Comparison of ENCODE assay signal across 9 cellular contexts in the genomic region with DNA sequence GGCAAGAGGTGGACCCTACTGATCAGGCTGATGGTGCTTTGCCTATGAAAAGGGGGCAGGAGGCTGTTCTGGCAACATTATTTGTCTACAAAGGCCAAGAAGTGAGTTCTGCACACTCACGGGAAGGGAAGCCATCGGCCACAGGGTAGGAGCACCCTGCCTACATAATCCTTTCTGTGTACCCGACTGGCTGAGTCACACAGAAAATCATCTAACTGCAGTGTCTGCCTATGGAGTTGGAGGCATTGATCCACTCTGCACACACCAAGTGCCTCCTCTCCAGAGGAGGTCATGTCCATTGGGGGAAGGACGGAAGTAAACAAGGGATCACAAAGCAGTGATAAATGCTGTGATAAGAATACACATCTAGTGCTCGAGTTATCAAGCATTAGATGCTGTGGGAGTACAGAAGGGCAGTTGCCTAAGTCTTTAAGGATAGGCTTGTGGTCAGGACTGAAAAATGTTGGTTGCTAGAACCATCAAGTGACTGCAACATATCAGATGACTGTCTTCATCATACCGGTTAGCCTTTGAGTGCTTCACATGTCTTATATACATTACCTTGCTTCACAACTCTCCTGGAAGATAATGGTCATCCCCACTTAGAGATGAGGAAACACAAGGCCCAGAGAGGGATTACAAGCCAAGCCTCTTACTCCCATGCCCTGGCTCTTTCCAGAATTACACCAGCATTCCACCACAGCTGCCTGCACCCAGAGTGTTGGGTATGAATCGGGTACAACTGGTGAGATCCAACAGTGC. TPM values are rescaled to one million over a fixed set of nuclear protein-coding genes. Genes with fewer than 3 reads are reported as not detected.
DNase-seq lines count a peak whose midpoint lies in the region; ATAC-seq and TF ChIP-seq lines count a peak whose summit lies in the region.
"Had no signal": no experiment of that assay in that cellular context is flagged by ENCODE, and none has a peak within 500 bp of the region (broad histone marks: within the 10 kb centered on the region; RNA-seq: fewer than 3 reads in every experiment).

No MANE protein-coding gene starts in this region.

- no peaks in the 10 kb centered on the region for H3K36me3 ChIP-seq in CD4-positive, CD25-positive, alpha-beta regulatory T cell (ENCODE audit: control insufficient read depth, insufficient read depth, low read length)
- no peaks in the 10 kb centered on the region for H3K36me3 ChIP-seq in KMS-11 (ENCODE audit: insufficient read depth)

- H3K27me3 Mint-ChIP-seq in CD4-positive, CD25-positive, alpha-beta regulatory T cell = peaks cover 53% of the 10 kb centered on the region
- H3K27me3 Mint-ChIP-seq in chondrocyte (ENCODE audit: low read depth) = no peaks in the 10 kb centered on the region
- peaks cover 45 to 86% (median 55%) of the 10 kb centered on the region in 5 donors for H3K27me3 Mint-ChIP-seq in naive thymus-derived CD8-positive, alpha-beta T cell

- no peaks in the 10 kb centered on the region for H3K36me3 Mint-ChIP-seq in CD4-positive, CD25-positive, alpha-beta regulatory T cell
- H3K36me3 Mint-ChIP-seq in chondrocyte (ENCODE audit: low read depth) = no peaks in the 10 kb centered on the region
- H3K36me3 Mint-ChIP-seq in naive thymus-derived CD8-positive, alpha-beta T cell = no peaks in the 10 kb centered on the region

- peaks cover 6 to 24% (median 12%) of the 10 kb centered on the region in 4 donors for H3K4me1 Mint-ChIP-seq in CD4-positive, CD25-positive, alpha-beta regulatory T cell
- H3K4me1 Mint-ChIP-seq in chondrocyte (ENCODE audit: low read depth) = peaks cover 13% of the 10 kb centered on the region
- peaks cover 8 to 21% (median 14%) of the 10 kb centered on the region in 4 donors for H3K4me1 Mint-ChIP-seq in naive thymus-derived CD8-positive, alpha-beta T cell

- peak overlapping the region; percentile 91 for H3K4me2 ChIP-seq in KMS-11

- TF ChIP-seq CTCF in KMS-11 (conservative IDR thresholded peaks at IDR 0.05; ENCODE audit: low read depth, low read length) (no peak), chondrocyte (IDR thresholded peaks at IDR 0.05) (no peak)

- POLR2A ChIA-PET in naive thymus-derived CD8-positive, alpha-beta T cell (lab: Charles Lee) = interaction anchor here (0.6 to 1.7 kb wide), 2 partner anchors 55 to 375 kb away, joined by 5 to 7 read pairs; a partner anchor contains a TSS

- peak overlapping the region; percentile 62 for H3K9ac ChIP-seq in KMS-11

- H3K9me3 Mint-ChIP-seq in CD4-positive, CD25-positive, alpha-beta regulatory T cell = no peaks in the 10 kb centered on the region
- H3K9me3 Mint-ChIP-seq in chondrocyte (ENCODE audit: low read depth) = no peaks in the 10 kb centered on the region
- no peaks in the 10 kb centered on the region for H3K9me3 Mint-ChIP-seq in naive thymus-derived CD8-positive, alpha-beta T cell

- intact Hi-C loops in posterior vena cava (cut with DNase I) = no loop called here

- peaks cover 31% of the 10 kb centered on the region for H3K79me2 ChIP-seq in KMS-11 (ENCODE audit: insufficient read depth, low read depth)

- peaks cover 20% of the 10 kb centered on the region for H3K27me3 ChIP-seq in CD4-positive, CD25-positive, alpha-beta regulatory T cell (ENCODE audit: control insufficient read depth, insufficient read depth, low read length)
- H3K27me3 ChIP-seq in KMS-11 (ENCODE audit: insufficient read depth, low read depth) = no peaks in the 10 kb centered on the region

- no peak overlapping the region for H3K27ac Mint-ChIP-seq in CD4-positive, CD25-positive, alpha-beta regulatory T cell
- H3K27ac Mint-ChIP-seq in chondrocyte (ENCODE audit: unreplicated experiment) = no peak overlapping the region
- H3K27ac Mint-ChIP-seq in naive thymus-derived CD8-positive, alpha-beta T cell = no peak overlapping the region

- no peak for DNase-seq in CD4-positive, CD25-positive, alpha-beta regulatory T cell
- DNase-seq in chondrocyte (ENCODE audit: low spot score) = no peak
- no peak for DNase-seq in naive thymus-derived CD8-positive, alpha-beta T cell
- no peak for DNase-seq in LoVo (ENCODE audit: low spot score)
- DNase-seq in posterior vena cava (ENCODE audit: low spot score) = no peak
- DNase-seq: erythroblast had no signal

- H3K4me1 ChIP-seq in CD4-positive, CD25-positive, alpha-beta regulatory T cell (ENCODE audit: control insufficient read depth, insufficient read depth, low read length, poor library complexity, severe bottlenecking) = peaks cover 25% of the 10 kb centered on the region
- peaks cover 77% of the 10 kb centered on the region for H3K4me1 ChIP-seq in KMS-11 (ENCODE audit: low read depth, poor library complexity, severe bottlenecking)

- H3K27ac ChIP-seq in CD4-positive, CD25-positive, alpha-beta regulatory T cell (ENCODE audit: insufficient read depth, low read length, poor library complexity, severe bottlenecking) = no peak overlapping the region
- H3K27ac ChIP-seq in KMS-11 = peak overlapping the region; percentile 83

- peak overlapping the region; percentile 48; the same call in 1 of the 2 replicates for H2AFZ ChIP-seq in KMS-11 (ENCODE audit: low read depth)

- H3K4me3 Mint-ChIP-seq in CD4-positive, CD25-positive, alpha-beta regulatory T cell = peak overlapping the region; percentile 75 to 89 (median 82)
- peak overlapping the region; percentile 88 for H3K4me3 Mint-ChIP-seq in chondrocyte (ENCODE audit: unreplicated experiment)
- H3K4me3 Mint-ChIP-seq in naive thymus-derived CD8-positive, alpha-beta T cell = peak overlapping the region in 9 of 10 donors; percentile 5 to 77 (median 66)

- H4K20me1 ChIP-seq in KMS-11 (ENCODE audit: insufficient read depth) = no peaks in the 10 kb centered on the region

- ATAC-seq in CD4-positive, CD25-positive, alpha-beta regulatory T cell (ENCODE audit: low read depth in 2 of 2) = no peak
- ATAC-seq in naive thymus-derived CD8-positive, alpha-beta T cell = no peak
- ATAC-seq in HG03139 (IDR thresholded peaks at IDR 0.05; ENCODE audit: unreplicated experiment) (no peak), HG02588 (IDR thresholded peaks at IDR 0.05; ENCODE audit: unreplicated experiment) (no peak)

- H3K4me3 ChIP-seq in CD4-positive, CD25-positive, alpha-beta regulatory T cell (ENCODE audit: low read depth, low read length) = no peak overlapping the region
- H3K4me3 ChIP-seq in KMS-11 (IDR thresholded peaks at IDR 0.05; ENCODE audit: insufficient read depth, low read depth, low read length) = no peak overlapping the region

- H3K9me3 ChIP-seq in CD4-positive, CD25-positive, alpha-beta regulatory T cell (ENCODE audit: control insufficient read depth in 2 of 2, low read length in 2 of 2) = no peaks in the 10 kb centered on the region

RNA-seq across cellular contexts. Expression of a gene that starts 1.3 kb away (rescaled TPM):
- total RNA-seq in CD4-positive, CD25-positive, alpha-beta regulatory T cell = 15.6 TPM
- polyA plus RNA-seq in CD4-positive, CD25-positive, alpha-beta regulatory T cell = 10 to 100 TPM in 2 of 4 donors, 1 to 10 TPM in 2; 5.5 to 14.7 (median 8.0) TPM
- total RNA-seq in chondrocyte = 14.1 to 16.4 TPM (median 15.3 TPM) in 3 replicates
- total RNA-seq in naive thymus-derived CD8-positive, alpha-beta T cell = under 1 TPM; 0.19 to 0.39 TPM
- polyA plus RNA-seq in naive thymus-derived CD8-positive, alpha-beta T cell = 1 to 10 TPM in 1 of 3 donors, not detected in 2; 1.2 TPM
- 10 to 100 TPM; 10.4 to 16.3 TPM for total RNA-seq in posterior vena cava

RNA-seq across cellular contexts. Expression of a gene that starts 28.5 kb away (rescaled TPM):
- 9.0 TPM for total RNA-seq in CD4-positive, CD25-positive, alpha-beta regulatory T cell
- 1 to 10 TPM; 3.4 to 7.8 (median 6.7) TPM for polyA plus RNA-seq in CD4-positive, CD25-positive, alpha-beta regulatory T cell
- total RNA-seq in chondrocyte (7.9 to 9.0 TPM (median 8.3 TPM) in 3 replicates), posterior vena cava (1 to 10 TPM; 6.5 to 8.0 TPM)
- total RNA-seq in naive thymus-derived CD8-positive, alpha-beta T cell = 10 to 100 TPM; 15.2 to 17.2 TPM
- polyA plus RNA-seq in naive thymus-derived CD8-positive, alpha-beta T cell = 1 to 10 TPM; 3.3 to 6.6 (median 4.9) TPM

RNA-seq across cellular contexts. Expression of a gene that starts 55.5 kb away (rescaled TPM):
- total RNA-seq in CD4-positive, CD25-positive, alpha-beta regulatory T cell = 1,070 TPM
- 1,000 to 10,000 TPM; 1,415 to 2,269 (median 1,793) TPM for polyA plus RNA-seq in CD4-positive, CD25-positive, alpha-beta regulatory T cell
- total RNA-seq in chondrocyte (834 to 848 TPM (median 848 TPM) in 3 replicates), posterior vena cava (1,000 to 10,000 TPM in 1 of 2 donors, 100 to 1,000 TPM in 1; 993 to 1,044 TPM)
- total RNA-seq in naive thymus-derived CD8-positive, alpha-beta T cell = 1,000 to 10,000 TPM; 1,452 to 1,480 TPM
- polyA plus RNA-seq in naive thymus-derived CD8-positive, alpha-beta T cell = 1,000 to 10,000 TPM; 1,731 to 2,420 (median 2,163) TPM

RNA-seq across cellular contexts. Expression of a gene that starts 55.6 kb away (rescaled TPM):
- 24.0 TPM for total RNA-seq in CD4-positive, CD25-positive, alpha-beta regulatory T cell
- 1 to 10 TPM; 3.9 to 7.2 (median 5.2) TPM for polyA plus RNA-seq in CD4-positive, CD25-positive, alpha-beta regulatory T cell
- 25.6 to 29.3 TPM (median 27.5 TPM) in 3 replicates for total RNA-seq in chondrocyte
- 10 to 100 TPM; 24.2 to 26.4 TPM for total RNA-seq in naive thymus-derived CD8-positive, alpha-beta T cell
- polyA plus RNA-seq in naive thymus-derived CD8-positive, alpha-beta T cell = 1 to 10 TPM; 4.3 to 9.6 (median 5.0) TPM
- total RNA-seq in posterior vena cava = 10 to 100 TPM; 15.6 to 16.9 TPM

Comparison
In these comparisons a context has a peak if more than half of its experiments do, and no peak if none do; other contexts are left out.
1. RNA of a gene that starts 1.3 kb away (total RNA-seq): 10.4 to 16.3 TPM in posterior vena cava, 15.6 TPM in CD4-positive, CD25-positive, alpha-beta regulatory T cell (single experiment) and 14.1 to 16.4 TPM in chondrocyte; 0.19 to 0.39 TPM in naive thymus-derived CD8-positive, alpha-beta T cell; every median in the first group is over 4 times any median in the second.
2. Peak in every context shown above with its lines, with median percentiles within 50 percentile points of each other: H3K4me3 Mint-ChIP-seq.